ENCODE assay signal across 19 cellular contexts in the genomic region with DNA sequence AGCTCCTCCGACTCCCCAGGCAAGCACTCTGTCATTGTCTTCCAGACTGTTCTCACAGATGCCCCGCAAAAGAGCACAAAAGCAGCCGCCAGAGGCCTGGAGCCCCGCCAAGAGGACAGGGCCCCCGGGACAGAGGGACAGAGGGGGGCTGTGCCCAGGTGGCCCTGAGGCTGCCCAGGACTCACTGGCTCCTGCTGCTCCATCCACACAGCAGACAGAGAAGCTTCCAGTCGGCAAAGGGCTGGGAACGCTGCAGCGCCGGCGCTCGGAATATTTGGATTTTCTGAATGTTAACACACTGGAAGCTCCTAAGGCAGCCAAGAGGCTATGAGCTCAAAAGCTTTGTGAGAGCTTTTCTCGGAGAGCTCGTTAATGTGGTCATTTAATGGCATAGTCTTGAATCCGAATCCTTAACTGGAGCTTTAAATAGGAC.
A peak's percentile ranks its signal among the peaks of the same experiment; 100 is the strongest.
DNase-seq lines count a peak whose midpoint lies in the region; ATAC-seq and TF ChIP-seq lines count a peak whose summit lies in the region.
"Had no signal": no experiment of that assay in that cellular context is flagged by ENCODE, and none has a peak within 500 bp of the region (broad histone marks: within the 10 kb centered on the region; RNA-seq: fewer than 3 reads in every experiment).

No MANE protein-coding gene starts in this region.

- H3K36me3 ChIP-seq in GM23338 (ENCODE audit: insufficient read depth) = no peaks in the 10 kb centered on the region
- H3K36me3 ChIP-seq in MG63 = no peaks in the 10 kb centered on the region
- H3K36me3 ChIP-seq: Peyer's patch had no signal

- H3K9me3 ChIP-seq in right cardiac atrium (ENCODE audit: control insufficient read depth, low read length) (no peaks in the 10 kb centered on the region), MG63 (no peaks in the 10 kb centered on the region)
- H3K9me3 ChIP-seq: body of pancreas, Peyer's patch had no signal

- H3K27me3 ChIP-seq in GM23338 (ENCODE audit: insufficient read depth) (no peaks in the 10 kb centered on the region), right cardiac atrium (ENCODE audit: control insufficient read depth, insufficient read depth) (no peaks in the 10 kb centered on the region), MG63 (no peaks in the 10 kb centered on the region)
- H3K27me3 ChIP-seq: body of pancreas, Peyer's patch had no signal

- no peaks in the 10 kb centered on the region for H3K79me2 ChIP-seq in GM23338 (replicated peaks; ENCODE audit: insufficient read depth)

- H3K36me3 Mint-ChIP-seq in GM23338 (ENCODE audit: low read depth) = no peaks in the 10 kb centered on the region
- H3K36me3 Mint-ChIP-seq: T-cell had no signal

- DNase-seq in GM23338 (ENCODE audit: low spot score) (no peak), astrocyte of the spinal cord (ENCODE audit: low read depth, low spot score) (peak; percentile 40), right cardiac atrium (peak in 2 of 3 donors; percentile 69 to 76), retinal pigment epithelial cell (ENCODE audit: low read depth) (peak; percentile 28), NCI-H524 (lab: John Stamatoyannopoulos, UW) (no peak), MG63 (no peak), HuH-7 (ENCODE audit: low spot score) (no peak), NCI-H1694 (lab: John Stamatoyannopoulos, UW) (no peak)
- DNase-seq: activated B cell treated with CpG ODN at 0.5 μM for 24 hours; activated CD8-positive, alpha-beta memory T cell treated with anti-CD3 and anti-CD28 coated beads for 24 hours; activated gamma-delta T cell; body of pancreas; COR-L47; NCI-H187; NCI-H524 treated with DMSO at 0.1 percent for 48 hours; Peyer's patch; stimulated activated naive CD4-positive, alpha-beta T cell treated with Interleukin-2 at 50 U/mL for 16 hours; T-cell had no signal

- no peaks in the 10 kb centered on the region for H3K9me3 Mint-ChIP-seq in GM23338
- H3K9me3 Mint-ChIP-seq: activated B cell treated with CpG ODN at 0.5 μM for 24 hours, T-cell had no signal

- no peak overlapping the region for H3K4me3 Mint-ChIP-seq in GM23338
- H3K4me3 Mint-ChIP-seq: activated B cell treated with CpG ODN at 0.5 μM for 24 hours, T-cell had no signal

- no peak overlapping the region for H3K4me2 ChIP-seq in GM23338

- peak overlapping the region; percentile 32; the same call in 1 of the 2 replicates for H2AFZ ChIP-seq in GM23338

- peaks cover 11% of the 10 kb centered on the region; the same call in 2 of the 3 replicates for H3K4me1 Mint-ChIP-seq in GM23338
- H3K4me1 Mint-ChIP-seq: activated B cell treated with CpG ODN at 0.5 μM for 24 hours, T-cell had no signal

- ATAC-seq in GM23338 = no peak
- peak; percentile 6 to 28 for ATAC-seq in right cardiac atrium
- ATAC-seq: body of pancreas, T-cell had no signal

- in situ Hi-C loops in astrocyte of the spinal cord (cut with HindIII; ENCODE audit: low sequenced_read_pairs) = no loop called here

- no peak overlapping the region for H3K27ac Mint-ChIP-seq in GM23338
- H3K27ac Mint-ChIP-seq: activated B cell treated with CpG ODN at 0.5 μM for 24 hours, T-cell had no signal

- H3K4me3 ChIP-seq in GM23338 (no peak overlapping the region), astrocyte of the spinal cord (ENCODE audit: low read depth, low read length) (no peak overlapping the region), right cardiac atrium (ENCODE audit: low read length) (no peak overlapping the region), retinal pigment epithelial cell (ENCODE audit: low read length) (no peak overlapping the region), MG63 (no peak overlapping the region)
- H3K4me3 ChIP-seq: body of pancreas, lung, Peyer's patch had no signal

- peaks cover 7% of the 10 kb centered on the region for H3K27me3 Mint-ChIP-seq in GM23338 (ENCODE audit: insufficient read depth, low read depth, poor library complexity)
- H3K27me3 Mint-ChIP-seq: activated B cell treated with CpG ODN at 0.5 μM for 24 hours, T-cell had no signal

- H3K9me2 ChIP-seq in GM23338 (ENCODE audit: insufficient read depth) = no peaks in the 10 kb centered on the region

- WGBS in right cardiac atrium = 35% methylated on average over 14 of the region's 14 CpGs

- H3K27ac ChIP-seq in GM23338 (ENCODE audit: low read depth) (no peak overlapping the region), right cardiac atrium (ENCODE audit: low read length) (no peak overlapping the region)
- H3K27ac ChIP-seq: body of pancreas, Peyer's patch had no signal

- intact Hi-C loops in right cardiac atrium (cut with DNase I) = no loop called here

- TF ChIP-seq CTCF in GM23338 (conservative IDR thresholded peaks at IDR 0.05; ENCODE audit: low read depth in 2 of 2) (no peak), astrocyte of the spinal cord (IDR thresholded peaks at IDR 0.05; ENCODE audit: low read depth, low read length) (no peak), retinal pigment epithelial cell (conservative IDR thresholded peaks at IDR 0.05; ENCODE audit: low read depth, low read length) (no peak)

- H3K4me1 ChIP-seq in GM23338 (ENCODE audit: insufficient read depth) (no peaks in the 10 kb centered on the region), right cardiac atrium (ENCODE audit: control insufficient read depth, insufficient read depth, low read length) (peaks cover 5% of the 10 kb centered on the region)
- H3K4me1 ChIP-seq: body of pancreas, Peyer's patch had no signal

- H4K20me1 ChIP-seq in GM23338 (replicated peaks; ENCODE audit: insufficient read depth) = no peaks in the 10 kb centered on the region

- no peaks in the 10 kb centered on the region for H3F3A ChIP-seq in GM23338 (replicated peaks; ENCODE audit: low read depth)

TF ChIP-seq in GM23338, 12 proteins besides CTCF, POLR2A, EP300 and RAD21:
- no peak for TF ChIP-seq ZNF331 (CRISPR knock-in tag; IDR thresholded peaks at IDR 0.05; ENCODE audit: low read depth)
- TF ChIP-seq EZH2 (IDR thresholded peaks at IDR 0.05; ENCODE audit: low read depth, unreplicated experiment) = no peak
- TF ChIP-seq POLR2AphosphoS5 (IDR thresholded peaks at IDR 0.05; ENCODE audit: low read depth) = no peak
- no peak for TF ChIP-seq ZNF114 (CRISPR knock-in tag; IDR thresholded peaks at IDR 0.05)
- TF ChIP-seq JUNB (IDR thresholded peaks at IDR 0.05; ENCODE audit: unreplicated experiment) = no peak
- TF ChIP-seq EZH2phosphoT487 (IDR thresholded peaks at IDR 0.05; ENCODE audit: unreplicated experiment) = no peak
- no peak for TF ChIP-seq NANOG (IDR thresholded peaks at IDR 0.05; ENCODE audit: borderline replicate concordance)

Comparison
In these comparisons a context has a peak if more than half of its experiments do, and no peak if none do; other contexts are left out.
1. DNase-seq: peak in astrocyte of the spinal cord (single experiment), right cardiac atrium (2 of 3) and retinal pigment epithelial cell (single experiment); none in GM23338 (single experiment), NCI-H524 (0 of 2), MG63 (single experiment), HuH-7 (single experiment) and NCI-H1694 (single experiment).